Comparison of ENCODE assay signal across 18 cellular contexts in the genomic region with DNA sequence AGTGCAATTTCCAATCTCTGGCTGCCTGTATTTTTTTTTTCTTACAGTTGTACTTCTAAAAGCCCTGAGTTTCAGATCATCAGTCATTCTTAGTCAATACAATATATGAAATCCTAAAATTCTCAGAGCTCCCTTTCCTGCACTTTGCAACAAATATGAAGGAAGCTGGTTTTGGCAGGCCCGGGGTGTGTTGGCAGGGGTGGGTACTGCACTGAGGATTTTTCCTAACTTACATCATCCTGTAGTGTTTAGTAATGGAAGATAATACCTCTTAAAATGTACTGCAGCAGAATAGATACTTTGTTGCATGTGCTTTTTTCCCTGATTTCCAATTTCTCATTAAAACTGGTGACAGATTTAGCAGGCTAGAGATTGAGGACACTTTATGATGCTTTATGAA.
"Had no signal": no experiment of that assay in that cellular context is flagged by ENCODE, and none has a peak within 500 bp of the region (broad histone marks: within the 10 kb centered on the region; RNA-seq: fewer than 3 reads in every experiment).

No MANE protein-coding gene starts in this region.

- H3K27me3 ChIP-seq: dorsolateral prefrontal cortex, heart left ventricle, neutrophil, sigmoid colon, suprapubic skin, tibial artery, upper lobe of left lung had no signal

- FAIRE-seq: frontal cortex had no signal

- H3K4me1 Mint-ChIP-seq: central memory CD8-positive, alpha-beta T cell; naive thymus-derived CD8-positive, alpha-beta T cell had no signal

- H3K36me3 Mint-ChIP-seq: naive thymus-derived CD8-positive, alpha-beta T cell had no signal

- H3K4me3 ChIP-seq: dorsolateral prefrontal cortex, heart left ventricle, sigmoid colon, skin epidermis, suprapubic skin, tibial artery, upper lobe of left lung had no signal

- H3K4me1 ChIP-seq: heart left ventricle, sigmoid colon, suprapubic skin, tibial artery, upper lobe of left lung had no signal

- H3K27me3 Mint-ChIP-seq: central memory CD8-positive, alpha-beta T cell; naive thymus-derived CD8-positive, alpha-beta T cell had no signal

- DNase-seq: cortex of kidney; dorsolateral prefrontal cortex; effector memory CD4-positive, alpha-beta T cell; heart left ventricle; hippocampal formation; left colon; naive thymus-derived CD8-positive, alpha-beta T cell; posterior cingulate gyrus; sigmoid colon; stimulated activated CD4-positive, alpha-beta T cell treated with anti-CD3 and anti-CD28 coated beads, Interleukin-2, amount 100 ng/mL, for 48 hours; stimulated activated naive CD8-positive, alpha-beta T cell treated with anti-CD3 and anti-CD28 coated beads, Interleukin-15, Interleukin-2, amounts not matched to agents 100 U/mL and 50 U/mL, for 24 hours; tibial artery; upper lobe of left lung had no signal

- H3K9me3 ChIP-seq: neutrophil, sigmoid colon, tibial artery had no signal

- H3K27ac Mint-ChIP-seq: naive thymus-derived CD8-positive, alpha-beta T cell had no signal

- H3K27ac ChIP-seq: dorsolateral prefrontal cortex, heart left ventricle, neutrophil, sigmoid colon, skin epidermis, suprapubic skin, tibial artery, upper lobe of left lung had no signal

- ATAC-seq: heart left ventricle; left colon; naive thymus-derived CD8-positive, alpha-beta T cell; stimulated activated naive CD8-positive, alpha-beta T cell treated with anti-CD3 and anti-CD28 coated beads, Interleukin-15, Interleukin-2, amounts not matched to agents 100 U/mL and 50 U/mL, for 24 hours had no signal

- H3K36me3 ChIP-seq: heart left ventricle, neutrophil, sigmoid colon, suprapubic skin, tibial artery, upper lobe of left lung had no signal

- H3K4me3 Mint-ChIP-seq: central memory CD8-positive, alpha-beta T cell; naive thymus-derived CD8-positive, alpha-beta T cell had no signal
